ENCODE assay signal across 16 cellular contexts in genomic region chr1:94737124-94737998, GRCh38.
DNase-seq lines count a peak whose midpoint lies in the region; ATAC-seq and TF ChIP-seq lines count a peak whose summit lies in the region.
"Had no signal": no experiment of that assay in that cellular context is flagged by ENCODE, and none has a peak within 500 bp of the region (broad histone marks: within the 10 kb centered on the region; RNA-seq: fewer than 3 reads in every experiment).

No MANE protein-coding gene starts in this region.

- ATAC-seq in GM18858 (IDR thresholded peaks at IDR 0.05; ENCODE audit: unreplicated experiment), result no peak
- ATAC-seq: stimulated activated naive B cell treated with anti-CD40 and anti-IgM and Interleukin-4, amounts not matched to agents 10 μg/mL and 1 μg/mL and 100 μg/mL, for 72 hours had no signal

- H4K5ac ChIP-seq in H9 (ENCODE audit: insufficient read length, low read depth, low read length), result no peak overlapping the region

- H2BK15ac ChIP-seq in H9 (ENCODE audit: low read depth, low read length), result no peak overlapping the region

- TF ChIP-seq CTCF in A673 (conservative IDR thresholded peaks at IDR 0.05; ENCODE audit: low read depth, low read length) (no peak), HL-60 (IDR thresholded peaks at IDR 0.05; ENCODE audit: insufficient read depth, low read length) (no peak), H9 (conservative IDR thresholded peaks at IDR 0.05) (no peak)

- no peak overlapping the region for H3K27ac Mint-ChIP-seq in H9
- H3K27ac Mint-ChIP-seq: activated naive CD8-positive, alpha-beta T cell; immature natural killer cell; stimulated activated naive B cell treated with anti-CD40 and anti-IgM and Interleukin-4, amounts not matched to agents 10 μg/mL and 1 μg/mL and 100 μg/mL, for 72 hours had no signal

- no peak overlapping the region for H3K4ac ChIP-seq in H9 (ENCODE audit: low read depth, low read length)

- intact Hi-C loops in A673 (cut with micrococcal nuclease; ENCODE audit: unreplicated experiment), result no loop called here

- H3K4me3 ChIP-seq in A673 (ENCODE audit: low read depth, low read length, poor library complexity, severe bottlenecking) (no peak overlapping the region), HL-60 (replicated peaks; ENCODE audit: insufficient read depth, low read length) (no peak overlapping the region), SK-N-MC (no peak overlapping the region)

- H3K9ac ChIP-seq in SK-N-MC (ENCODE audit: insufficient read length) (no peak overlapping the region), H9 (ENCODE audit: extremely low read depth, insufficient read length, low read length) (no peak overlapping the region)

- no peaks in the 10 kb centered on the region for H3K23me2 ChIP-seq in H9 (ENCODE audit: insufficient read length, low read depth, low read length, poor library complexity, severe bottlenecking)

- H4K20me1 ChIP-seq in H9 (ENCODE audit: control insufficient read depth, insufficient read depth, insufficient read length), result no peaks in the 10 kb centered on the region

- BruUV-seq in A673 (replicated peaks; lab: Mats Ljungman, UMichigan), result no TSS peak

- H4K91ac ChIP-seq in H9 (ENCODE audit: insufficient read length, low read depth, low read length), result no peak overlapping the region

- no peaks in the 10 kb centered on the region for H3K79me2 ChIP-seq in H9 (ENCODE audit: insufficient read depth, low read length)

- POLR2A ChIA-PET in A673 (lab: Charles Lee; ENCODE audit: low non-redundant PET), result no interaction called here

- no peak overlapping the region for H2BK12ac ChIP-seq in H9 (ENCODE audit: insufficient read length, low read depth, low read length)

- H2BK20ac ChIP-seq in H9 (ENCODE audit: low read depth, low read length, poor library complexity, severe bottlenecking), result no peak overlapping the region

- no peak overlapping the region for H3K23ac ChIP-seq in H9 (ENCODE audit: insufficient read length, low read depth, low read length)

- H3K27me3 Mint-ChIP-seq in H9 (ENCODE audit: low read depth), result no peaks in the 10 kb centered on the region; the same call in 1 of the 2 replicates

- H3K27ac ChIP-seq in A673 (ENCODE audit: low read depth, low read length, poor library complexity, severe bottlenecking) (peak overlapping the region; percentile 3), HL-60 (replicated peaks) (no peak overlapping the region), SK-N-MC (peak overlapping the region; percentile 98), H9 (ENCODE audit: insufficient read length, low read depth, low read length) (no peak overlapping the region)

- H3K36me3 Mint-ChIP-seq in H9 (ENCODE audit: insufficient read depth in 1 of 3, low read depth in 3 of 3), result no peaks in the 10 kb centered on the region; a peak in 1 of 7 replicates
- H3K36me3 Mint-ChIP-seq: activated naive CD8-positive, alpha-beta T cell; immature natural killer cell; stimulated activated naive B cell treated with anti-CD40 and anti-IgM and Interleukin-4, amounts not matched to agents 10 μg/mL and 1 μg/mL and 100 μg/mL, for 72 hours had no signal

- no peak overlapping the region for H2BK120ac ChIP-seq in H9 (ENCODE audit: low read depth, low read length, poor library complexity, severe bottlenecking)

- H3K27me3 ChIP-seq in A673 (replicated peaks; ENCODE audit: insufficient read depth, low read depth, low read length, poor library complexity) (no peaks in the 10 kb centered on the region), HL-60 (ENCODE audit: insufficient read depth, poor library complexity, severe bottlenecking) (no peaks in the 10 kb centered on the region), H9 (ENCODE audit: insufficient read depth, low read length) (no peaks in the 10 kb centered on the region)
- H3K27me3 ChIP-seq: BE2C had no signal

- H3K4me1 ChIP-seq in A673 (ENCODE audit: insufficient read depth, low read length, poor library complexity, severe bottlenecking) (peaks cover 33% of the 10 kb centered on the region), H9 (ENCODE audit: insufficient read depth, low read length) (no peaks in the 10 kb centered on the region; the same call in 1 of the 2 replicates)
- H3K4me1 ChIP-seq: BE2C had no signal

- no peak overlapping the region for H3K56ac ChIP-seq in H9 (ENCODE audit: insufficient read length, low read depth, low read length)

- no peaks in the 10 kb centered on the region for H3K36me3 ChIP-seq in A673 (ENCODE audit: insufficient read depth, low read length, poor library complexity, severe bottlenecking)
- H3K36me3 ChIP-seq in SK-N-MC (ENCODE audit: insufficient read depth, low read length), result no peaks in the 10 kb centered on the region
- H3K36me3 ChIP-seq: BE2C had no signal

- no peak overlapping the region for H2BK5ac ChIP-seq in H9 (ENCODE audit: insufficient read length, low read length)

- DNase-seq in A673 (ENCODE audit: low spot score), result peak; percentile 64
- peak; percentile 50 to 67 for DNase-seq in HL-60 (ENCODE audit: low read depth in 1 of 2, low spot score in 1 of 2)
- no peak for DNase-seq in SK-N-MC (ENCODE audit: low read depth, low spot score)
- peak; percentile 49 for DNase-seq in fibroblast of the conjunctiva (ENCODE audit: low read depth)
- no peak for DNase-seq in NCI-H774 (lab: John Stamatoyannopoulos, UW)
- DNase-seq in DMS153 treated with DMSO at 0.1 percent for 48 hours (lab: John Stamatoyannopoulos, UW; ENCODE audit: unreplicated experiment), result no peak
- DNase-seq in H9, result no peak
- DNase-seq: BE2C; immature natural killer cell; KG1; NCI-H2081; stimulated activated CD4-positive, alpha-beta T cell treated with anti-CD3 and anti-CD28 coated beads, Interleukin-4, amount 100 ng/mL, for 1 hour; stimulated activated naive B cell treated with anti-CD40 and anti-IgM and Interleukin-4, amounts not matched to agents 10 μg/mL and 1 μg/mL and 100 μg/mL, for 72 hours; T-helper 9 cell had no signal

- no peak overlapping the region for H3K18ac ChIP-seq in H9 (ENCODE audit: insufficient read length, low read depth, low read length)

- H3K4me3 Mint-ChIP-seq in H9, result no peak overlapping the region; a peak in 1 of 5 replicates
- H3K4me3 Mint-ChIP-seq: activated naive CD8-positive, alpha-beta T cell; immature natural killer cell; stimulated activated naive B cell treated with anti-CD40 and anti-IgM and Interleukin-4, amounts not matched to agents 10 μg/mL and 1 μg/mL and 100 μg/mL, for 72 hours had no signal

- H3K9me3 ChIP-seq in A673 (ENCODE audit: low read depth, low read length, poor library complexity, severe bottlenecking), result no peaks in the 10 kb centered on the region
- H3K9me3 ChIP-seq in SK-N-MC (ENCODE audit: low read depth, low read length), result no peaks in the 10 kb centered on the region
- no peaks in the 10 kb centered on the region for H3K9me3 ChIP-seq in H9 (ENCODE audit: control insufficient read depth, low read depth, low read length)
- H3K9me3 ChIP-seq: BE2C had no signal

- no peak overlapping the region for H3K14ac ChIP-seq in H9 (ENCODE audit: insufficient read depth, low read length)

- H3K4me2 ChIP-seq in H9 (ENCODE audit: insufficient read depth, insufficient read length, low read length), result no peak overlapping the region

- no peak overlapping the region for H2AK5ac ChIP-seq in H9 (ENCODE audit: insufficient read length, low read length)

- peaks cover 37 to 42% of the 10 kb centered on the region in 2 experiments for H3K4me1 Mint-ChIP-seq in H9

- H3K79me1 ChIP-seq in H9 (ENCODE audit: insufficient read depth, low read depth, low read length, poor library complexity, severe bottlenecking), result no peaks in the 10 kb centered on the region

- H2AFZ ChIP-seq in H9 (ENCODE audit: low read length), result no peak overlapping the region

- WGBS in H9 (ENCODE audit: extremely low coverage, insufficient read length, low lambda C conversion rate), result no CpG with 5 or more reads among the region's 5 CpGs

- no peak overlapping the region for H4K8ac ChIP-seq in H9 (replicated peaks; ENCODE audit: insufficient read length, low read depth, low read length)

- no peaks in the 10 kb centered on the region for H3K9me3 Mint-ChIP-seq in H9
- H3K9me3 Mint-ChIP-seq: stimulated activated naive B cell treated with anti-CD40 and anti-IgM and Interleukin-4, amounts not matched to agents 10 μg/mL and 1 μg/mL and 100 μg/mL, for 72 hours had no signal

- CTCF ChIA-PET in A673 (lab: Charles Lee), result no interaction called here

- no peak overlapping the region for H3T11ph ChIP-seq in H9 (ENCODE audit: low read length)

Comparison
In these comparisons a context has a peak if more than half of its experiments do, and no peak if none do; other contexts are left out.
1. DNase-seq: peak in A673 (single experiment), HL-60 (2 of 2) and fibroblast of the conjunctiva (single experiment); none in SK-N-MC (single experiment), NCI-H774 (single experiment), DMS153 treated with DMSO at 0.1 percent for 48 hours (single experiment) and H9 (single experiment).
2. H3K27ac ChIP-seq: peak in A673 (single experiment) and SK-N-MC (single experiment); none in HL-60 (single experiment) and H9 (single experiment).